Comparison of ENCODE assay signal across 14 cellular contexts in genomic region chr10:130045801-130046321, GRCh38.
DNase-seq lines count a peak whose midpoint lies in the region; ATAC-seq and TF ChIP-seq lines count a peak whose summit lies in the region.
"Had no signal": no experiment of that assay in that cellular context is flagged by ENCODE, and none has a peak within 500 bp of the region (broad histone marks: within the 10 kb centered on the region; RNA-seq: fewer than 3 reads in every experiment).

No MANE protein-coding gene starts in this region.

- ATAC-seq in RWPE2 (ENCODE audit: low read depth) (no peak), esophagus mucosa (peak; percentile 14), HG03521 (IDR thresholded peaks at IDR 0.05; ENCODE audit: unreplicated experiment) (no peak)

- TF ChIP-seq CTCF in RWPE2 (IDR thresholded peaks at IDR 0.05; ENCODE audit: poor library complexity, severe bottlenecking) (no peak), type B pancreatic cell (conservative IDR thresholded peaks at IDR 0.05) (no peak)

- no peaks in the 10 kb centered on the region for H3K36me3 Mint-ChIP-seq in type B pancreatic cell
- H3K36me3 Mint-ChIP-seq: CD4-positive, alpha-beta memory T cell had no signal

- no peaks in the 10 kb centered on the region for H3K4me1 ChIP-seq in RWPE2 (ENCODE audit: insufficient read depth, poor library complexity, severe bottlenecking)

- H3K9me3 Mint-ChIP-seq in type B pancreatic cell = no peaks in the 10 kb centered on the region

- no peak overlapping the region for H3K27ac ChIP-seq in RWPE2 (ENCODE audit: poor library complexity, severe bottlenecking)
- H3K27ac ChIP-seq: 22Rv1, GM23248 had no signal

- H3K27me3 ChIP-seq in RWPE2 (ENCODE audit: insufficient read depth, poor library complexity, severe bottlenecking) = no peaks in the 10 kb centered on the region

- no peak overlapping the region for H3K4me3 ChIP-seq in RWPE2 (ENCODE audit: severe bottlenecking)
- H3K4me3 ChIP-seq: GM23248 had no signal

- H3K4me3 Mint-ChIP-seq in type B pancreatic cell = no peak overlapping the region
- H3K4me3 Mint-ChIP-seq: CD4-positive, alpha-beta memory T cell had no signal

- H3K9me3 ChIP-seq in RWPE2 (ENCODE audit: severe bottlenecking) = no peaks in the 10 kb centered on the region

- no peak overlapping the region for H3K27ac Mint-ChIP-seq in type B pancreatic cell
- H3K27ac Mint-ChIP-seq: CD4-positive, alpha-beta memory T cell had no signal

- no peaks in the 10 kb centered on the region for H3K4me1 Mint-ChIP-seq in type B pancreatic cell (ENCODE audit: unreplicated experiment)
- H3K4me1 Mint-ChIP-seq: CD4-positive, alpha-beta memory T cell had no signal

- peaks cover 30% of the 10 kb centered on the region for H3K27me3 Mint-ChIP-seq in type B pancreatic cell

- no peaks in the 10 kb centered on the region for H3K36me3 ChIP-seq in RWPE2 (ENCODE audit: low read depth)

- DNase-seq in NCI-H345 treated with DMSO at 0.1 percent for 48 hours (lab: John Stamatoyannopoulos, UW; ENCODE audit: unreplicated experiment) (peak; percentile 2), NCI-H345 (lab: John Stamatoyannopoulos, UW) (no peak), RWPE2 (ENCODE audit: low spot score) (peak; percentile 64), type B pancreatic cell (ENCODE audit: extremely low spot score, unreplicated experiment) (peak; percentile 62), DMS114 treated with DMSO at 0.1 percent for 48 hours (lab: John Stamatoyannopoulos, UW; ENCODE audit: unreplicated experiment) (no peak)
- no peak for DNase-seq in activated effector memory CD4-positive, alpha-beta T cell treated with Interleukin-2 at 50 U/mL for 16 hours
- DNase-seq: C1 segment of cervical spinal cord; CD4-positive, alpha-beta memory T cell; DMS153; DMS79 treated with DMSO at 0.1 percent for 48 hours had no signal

Comparison
In these comparisons a context has a peak if more than half of its experiments do, and no peak if none do; other contexts are left out.
1. DNase-seq: peak in NCI-H345 treated with DMSO at 0.1 percent for 48 hours (single experiment), RWPE2 (single experiment) and type B pancreatic cell (single experiment); none in NCI-H345 (single experiment), activated effector memory CD4-positive, alpha-beta T cell treated with Interleukin-2 at 50 U/mL for 16 hours (single experiment) and DMS114 treated with DMSO at 0.1 percent for 48 hours (single experiment).